In the genomic region with DNA sequence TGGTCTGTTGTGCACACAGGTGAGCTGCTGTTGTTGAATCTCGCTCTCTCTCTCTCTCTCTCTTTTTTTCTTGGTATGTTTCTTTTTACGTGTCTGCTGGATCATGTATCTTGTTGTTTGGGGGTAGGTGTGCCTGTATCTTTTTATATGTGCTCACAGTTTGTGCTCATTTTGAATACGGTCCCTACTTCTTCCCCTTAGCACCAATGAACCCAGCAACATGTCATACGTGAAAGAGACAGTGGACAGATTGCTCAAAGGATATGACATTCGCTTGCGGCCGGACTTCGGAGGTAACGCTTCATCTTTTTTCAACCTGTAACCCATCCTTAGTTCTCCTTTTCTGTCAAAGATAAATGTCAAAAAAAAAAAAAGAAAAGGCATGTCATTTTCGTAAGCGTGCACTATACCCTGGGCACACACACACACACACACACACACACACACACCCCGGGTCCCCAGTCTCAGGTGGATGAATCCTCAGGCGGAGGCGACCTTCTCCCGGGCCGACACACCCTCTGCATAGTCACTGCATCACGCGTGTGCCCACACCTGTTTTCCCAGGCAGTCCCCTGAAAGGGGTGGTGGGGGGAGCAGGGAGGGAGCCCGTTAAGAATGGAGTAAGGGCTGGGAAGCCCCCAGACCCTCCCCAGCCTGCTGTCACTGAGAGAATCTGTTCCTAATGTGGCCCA, we compare ENCODE assay signal across 8 cellular contexts. TPM values are rescaled to one million over a fixed set of nuclear protein-coding genes. Genes with fewer than 3 reads are reported as not detected.
DNase-seq lines count a peak whose midpoint lies in the region; ATAC-seq and TF ChIP-seq lines count a peak whose summit lies in the region.

No MANE protein-coding gene starts in this region.

- H3K4me1 ChIP-seq in heart left ventricle, result peaks cover 0 to 16% (median 0%) of the 10 kb centered on the region in 12 donors
- H3K4me1 ChIP-seq in rectal smooth muscle tissue (ENCODE audit: control insufficient read depth, insufficient read depth, low read length), result no peaks in the 10 kb centered on the region

- no peak overlapping the region for H3K27ac Mint-ChIP-seq in activated CD8-positive, alpha-beta T cell treated with anti-CD3 and anti-CD28 coated beads, Interleukin-2, amount 10 ng/mL, durations not matched to agents 7 days and 5 days

- H3K27me3 Mint-ChIP-seq in activated CD8-positive, alpha-beta T cell treated with anti-CD3 and anti-CD28 coated beads, Interleukin-2, amount 10 ng/mL, durations not matched to agents 7 days and 5 days (ENCODE audit: low read depth), result peaks cover 32% of the 10 kb centered on the region

- H3K27ac ChIP-seq in heart left ventricle, result peak overlapping the region in 8 of 12 donors; percentile 39 to 81 (median 74)
- H3K27ac ChIP-seq in rectal smooth muscle tissue (ENCODE audit: low read depth, low read length), result no peak overlapping the region

- H3K9me3 Mint-ChIP-seq in activated CD8-positive, alpha-beta T cell treated with anti-CD3 and anti-CD28 coated beads, Interleukin-2, amount 10 ng/mL, durations not matched to agents 7 days and 5 days (ENCODE audit: insufficient read depth), result no peaks in the 10 kb centered on the region

- H3K27me3 ChIP-seq in H7 (ENCODE audit: control insufficient read depth, insufficient read depth, low read length), result peaks cover 14% of the 10 kb centered on the region
- H3K27me3 ChIP-seq in heart left ventricle, result peaks cover 0 to 56% (median 5%) of the 10 kb centered on the region in 9 donors
- no peaks in the 10 kb centered on the region for H3K27me3 ChIP-seq in rectal smooth muscle tissue (ENCODE audit: control insufficient read depth, insufficient read depth, low read length)

- intact Hi-C loops in heart left ventricle (cut with DNase I), result loop anchor here (1.0 to 10.0 kb wide), 10 partner anchors 95 to 353 kb away; no protein-coding TSS in a partner anchor

- peaks cover 16% of the 10 kb centered on the region for H3K4me1 Mint-ChIP-seq in activated CD8-positive, alpha-beta T cell treated with anti-CD3 and anti-CD28 coated beads, Interleukin-2, amount 10 ng/mL, durations not matched to agents 7 days and 5 days (ENCODE audit: low read depth)

- no peak for TF ChIP-seq POLR2A in heart left ventricle (IDR thresholded peaks at IDR 0.05)

- TF ChIP-seq CTCF in AG10803 (conservative IDR thresholded peaks at IDR 0.05; ENCODE audit: low read length) (no peak), heart left ventricle (IDR thresholded peaks at IDR 0.05) (no peak)

- WGBS in heart left ventricle, 4 donors, result 1 to 2% (median 1%) methylated on average over 18 to 19 of the region's 19 CpGs

- H3K4me3 ChIP-seq in AG10803 (ENCODE audit: low read length), result peak overlapping the region; percentile 11; the same call in 1 of the 2 replicates
- H3K4me3 ChIP-seq in H7 (ENCODE audit: insufficient read depth, low read depth, low read length), result peak overlapping the region; percentile 57
- peak overlapping the region; percentile 11 to 64 (median 56) for H3K4me3 ChIP-seq in heart left ventricle
- peak overlapping the region; percentile 61 for H3K4me3 ChIP-seq in rectal smooth muscle tissue (ENCODE audit: low read length)

- no peak overlapping the region for H3K9ac ChIP-seq in rectal smooth muscle tissue (ENCODE audit: low read length)

- POLR2A ChIA-PET in activated CD8-positive, alpha-beta T cell treated with anti-CD3 and anti-CD28 coated beads, Interleukin-2, amount 10 ng/mL, durations not matched to agents 7 days and 5 days (lab: Charles Lee), result no interaction called here

- peak overlapping the region; percentile 63 for H3K4me3 Mint-ChIP-seq in activated CD8-positive, alpha-beta T cell treated with anti-CD3 and anti-CD28 coated beads, Interleukin-2, amount 10 ng/mL, durations not matched to agents 7 days and 5 days

- CTCF ChIA-PET in activated CD8-positive, alpha-beta T cell treated with anti-CD3 and anti-CD28 coated beads, Interleukin-2, amount 10 ng/mL, durations not matched to agents 7 days and 5 days (lab: Charles Lee), result interaction anchor here (0.6 to 1.6 kb wide), 7 partner anchors 20 to 187 kb away, joined by 3 to 6 read pairs (median 3); no protein-coding TSS in a partner anchor

- no peaks in the 10 kb centered on the region for H3K36me3 Mint-ChIP-seq in activated CD8-positive, alpha-beta T cell treated with anti-CD3 and anti-CD28 coated beads, Interleukin-2, amount 10 ng/mL, durations not matched to agents 7 days and 5 days (ENCODE audit: low read depth)

- H3K9me3 ChIP-seq in heart left ventricle, result no peaks in the 10 kb centered on the region

- no peak for DNase-seq in AG10803 (ENCODE audit: low read depth)
- DNase-seq in H7, result no peak
- DNase-seq in activated CD8-positive, alpha-beta T cell treated with anti-CD3 and anti-CD28 coated beads, Interleukin-2, amount 10 ng/mL, durations not matched to agents 7 days and 5 days, result peak; percentile 21
- peak in 1 of 5 donors; percentile 17 for DNase-seq in heart left ventricle
- no peak for DNase-seq in AG08395 (ENCODE audit: low spot score)

- peak; percentile 38 for ATAC-seq in activated CD8-positive, alpha-beta T cell treated with anti-CD3 and anti-CD28 coated beads, Interleukin-2, amount 10 ng/mL, durations not matched to agents 7 days and 5 days
- ATAC-seq in heart left ventricle, result peak; percentile 45 to 54 (median 47)
- ATAC-seq in GM18907 (IDR thresholded peaks at IDR 0.05; ENCODE audit: unreplicated experiment), result no peak
- ATAC-seq in GM18868 (IDR thresholded peaks at IDR 0.05; ENCODE audit: unreplicated experiment), result no peak

- H3K36me3 ChIP-seq in H7 (replicated peaks; ENCODE audit: control insufficient read depth, insufficient read depth, low read length) (no peaks in the 10 kb centered on the region), heart left ventricle (no peaks in the 10 kb centered on the region), rectal smooth muscle tissue (ENCODE audit: control insufficient read depth, insufficient read depth, low read length) (no peaks in the 10 kb centered on the region)

RNA-seq across cellular contexts. Expression of a gene that starts 0.5 kb away (rescaled TPM):
- 0.31 TPM in 1 of 2 replicates, not detected in the other for total RNA-seq in H7 (2014; rRNA removed; shearing (Covaris generic))
- not detected for total RNA-seq in activated CD8-positive, alpha-beta T cell treated with anti-CD3 and anti-CD28 coated beads, Interleukin-2, amount 10 ng/mL, durations not matched to agents 7 days and 5 days
- total RNA-seq in heart left ventricle, result 10 to 100 TPM in 1 of 9 donors, 1 to 10 TPM in 8; 1.3 to 13.6 (median 4.8) TPM
- 1 to 10 TPM; 1.0 to 1.5 TPM for polyA plus RNA-seq in heart left ventricle

RNA-seq across cellular contexts. Expression of a gene that starts 38.5 kb away (rescaled TPM):
- 0.07 TPM in 1 of 2 replicates, not detected in the other for total RNA-seq in H7 (2014; rRNA removed; shearing (Covaris generic))
- total RNA-seq in activated CD8-positive, alpha-beta T cell treated with anti-CD3 and anti-CD28 coated beads, Interleukin-2, amount 10 ng/mL, durations not matched to agents 7 days and 5 days, result not detected
- 10 to 100 TPM in 8 of 9 donors, 1 to 10 TPM in 1; 9.3 to 43.7 (median 30.5) TPM for total RNA-seq in heart left ventricle
- polyA plus RNA-seq in heart left ventricle, result 1 to 10 TPM; 2.7 to 8.3 TPM

Comparison
In these comparisons a context has a peak if more than half of its experiments do, and no peak if none do; other contexts are left out.
1. H3K4me3 ChIP-seq: peak in every context shown above with its lines; median percentile 61 in rectal smooth muscle tissue; 57 in H7; 56 in heart left ventricle; 11 in AG10803.
2. ATAC-seq: peak in activated CD8-positive, alpha-beta T cell treated with anti-CD3 and anti-CD28 coated beads, Interleukin-2, amount 10 ng/mL, durations not matched to agents 7 days and 5 days (single experiment) and heart left ventricle (4 of 4); none in GM18907 (single experiment) and GM18868 (single experiment).